Comparison of ENCODE assay signal across 14 cellular contexts in genomic region chr3:151979914-151980313, GRCh38.
"Had no signal": no experiment of that assay in that cellular context is flagged by ENCODE, and none has a peak within 500 bp of the region (broad histone marks: within the 10 kb centered on the region; RNA-seq: fewer than 3 reads in every experiment).

No MANE protein-coding gene starts in this region.

- DNase-seq: activated CD4-positive, CD25-positive, alpha-beta regulatory T cell treated with anti-CD3 and anti-CD28 coated beads, Interleukin-2, amount 50 U/mL, for 72 hours; activated naive CD8-positive, alpha-beta T cell treated with anti-CD3 and anti-CD28 coated beads for 36 hours; brain microvascular endothelial cell; cortex of kidney; effector memory CD4-positive, alpha-beta T cell; islet precursor cell; naive B cell; sigmoid colon; stimulated activated CD4-positive, alpha-beta T cell treated with anti-CD3 and anti-CD28 coated beads, Interleukin-1b, Interleukin-23, amount 100 ng/mL, for 48 hours; stimulated activated naive CD8-positive, alpha-beta T cell treated with anti-CD3 and anti-CD28 coated beads, Interleukin-15, amount 100 ng/mL, for 72 hours; T1000; upper lobe of left lung had no signal

- ATAC-seq: left lobe of liver; stimulated activated naive CD8-positive, alpha-beta T cell treated with anti-CD3 and anti-CD28 coated beads, Interleukin-15, amount 100 ng/mL, for 72 hours had no signal

- H3K4me3 ChIP-seq: hepatocyte, sigmoid colon, upper lobe of left lung had no signal
